In the genomic region with DNA sequence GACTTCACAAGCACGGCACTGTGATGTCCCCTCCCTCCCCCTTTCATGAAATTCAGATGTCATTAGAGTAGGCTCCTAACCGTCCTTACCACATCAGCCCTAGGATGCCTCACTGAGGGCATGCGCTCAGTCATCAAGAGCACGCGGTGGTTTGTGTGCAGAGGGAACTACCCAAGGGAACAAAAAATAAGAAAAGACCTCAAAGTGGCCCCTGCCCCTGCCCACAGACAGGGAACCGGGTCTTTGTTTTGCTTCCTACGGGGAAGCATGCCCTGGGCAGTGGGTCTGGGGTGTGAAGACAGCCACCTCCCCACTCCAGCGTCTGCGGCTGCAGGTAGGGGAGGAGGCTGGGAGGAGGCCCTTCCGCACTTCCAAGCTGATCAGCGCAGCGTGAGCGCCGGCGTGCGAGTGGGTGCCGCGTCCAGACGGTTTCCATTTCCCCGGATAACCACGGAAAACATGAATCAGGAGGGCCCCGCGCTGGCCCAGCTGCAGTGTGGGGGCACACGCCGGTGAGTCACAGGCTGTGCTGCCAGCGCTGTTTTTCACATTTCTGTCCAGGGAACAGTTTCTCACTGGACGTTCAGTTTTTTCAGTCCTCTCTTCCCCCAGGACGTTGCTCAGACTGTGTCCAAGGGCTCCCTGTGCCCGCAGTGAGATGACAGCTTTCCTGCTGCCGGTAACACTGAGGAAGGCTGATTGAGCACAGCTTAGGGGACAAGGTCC, we compare ENCODE assay signal across 10 cellular contexts.
A peak's percentile ranks its signal among the peaks of the same experiment; 100 is the strongest.
DNase-seq lines count a peak whose midpoint lies in the region; ATAC-seq and TF ChIP-seq lines count a peak whose summit lies in the region.
"Had no signal": no experiment of that assay in that cellular context is flagged by ENCODE, and none has a peak within 500 bp of the region (broad histone marks: within the 10 kb centered on the region; RNA-seq: fewer than 3 reads in every experiment).

No MANE protein-coding gene starts in this region.

- H3K9me3 Mint-ChIP-seq in activated CD4-positive, alpha-beta T cell treated with anti-CD3 and anti-CD28 coated beads, Interleukin-2, amount 10 ng/mL, durations not matched to agents 24 days and 14 days, result peaks cover 7% of the 10 kb centered on the region
- H3K9me3 Mint-ChIP-seq: activated B cell treated with CpG ODN at 0.5 μM for 24 hours had no signal

- H3K4me3 Mint-ChIP-seq in activated CD4-positive, alpha-beta T cell treated with anti-CD3 and anti-CD28 coated beads, Interleukin-2, amount 10 ng/mL, durations not matched to agents 24 days and 14 days, result peak overlapping the region; percentile 21
- H3K4me3 Mint-ChIP-seq: activated B cell treated with CpG ODN at 0.5 μM for 24 hours, nephron had no signal

- intact Hi-C loops in activated CD4-positive, alpha-beta T cell treated with anti-CD3 and anti-CD28 coated beads, Interleukin-2, amount 10 ng/mL, durations not matched to agents 24 days and 14 days (cut with micrococcal nuclease), result loop anchor here (5.0 kb wide), 1 partner anchor 71 kb away; no protein-coding TSS in a partner anchor

- TF ChIP-seq CTCF in foreskin fibroblast (IDR thresholded peaks at IDR 0.05; ENCODE audit: low read depth, low read length), result no peak

- peak; percentile 32 for DNase-seq in COLO829 (ENCODE audit: low spot score)
- peak; percentile 64 for DNase-seq in activated CD4-positive, alpha-beta T cell treated with anti-CD3 and anti-CD28 coated beads, Interleukin-2, amount 10 ng/mL, durations not matched to agents 24 days and 14 days
- peak; percentile 97 to 99 for DNase-seq in foreskin fibroblast
- peak; percentile 73 for DNase-seq in stimulated activated CD4-positive, alpha-beta T cell treated with anti-CD3 and anti-CD28 coated beads, Interleukin-1b, Interleukin-23, amount 100 ng/mL, for 48 hours
- DNase-seq in NCI-H1092 treated with DMSO at 0.1 percent for 48 hours (lab: John Stamatoyannopoulos, UW), result no peak
- DNase-seq: activated B cell treated with CpG ODN at 0.5 μM for 24 hours had no signal

- no peak for ATAC-seq in GM18858 (IDR thresholded peaks at IDR 0.05; ENCODE audit: unreplicated experiment)
- ATAC-seq in HG02981 (IDR thresholded peaks at IDR 0.05; ENCODE audit: unreplicated experiment), result no peak
- no peak for ATAC-seq in HG03565 (IDR thresholded peaks at IDR 0.05; ENCODE audit: unreplicated experiment)

- peaks cover 28% of the 10 kb centered on the region for H3K4me1 Mint-ChIP-seq in activated CD4-positive, alpha-beta T cell treated with anti-CD3 and anti-CD28 coated beads, Interleukin-2, amount 10 ng/mL, durations not matched to agents 24 days and 14 days
- H3K4me1 Mint-ChIP-seq: activated B cell treated with CpG ODN at 0.5 μM for 24 hours had no signal

- H3K4me3 ChIP-seq in foreskin fibroblast (ENCODE audit: low read depth in 1 of 2, low read length in 2 of 2), result peak overlapping the region in 1 of 2 donors; percentile 3

- H3K27ac Mint-ChIP-seq in activated CD4-positive, alpha-beta T cell treated with anti-CD3 and anti-CD28 coated beads, Interleukin-2, amount 10 ng/mL, durations not matched to agents 24 days and 14 days, result peak overlapping the region; percentile 91
- H3K27ac Mint-ChIP-seq: activated B cell treated with CpG ODN at 0.5 μM for 24 hours, nephron had no signal

- H3K36me3 Mint-ChIP-seq in activated CD4-positive, alpha-beta T cell treated with anti-CD3 and anti-CD28 coated beads, Interleukin-2, amount 10 ng/mL, durations not matched to agents 24 days and 14 days (ENCODE audit: low read depth), result no peaks in the 10 kb centered on the region

- H3K27me3 Mint-ChIP-seq in activated CD4-positive, alpha-beta T cell treated with anti-CD3 and anti-CD28 coated beads, Interleukin-2, amount 10 ng/mL, durations not matched to agents 24 days and 14 days, result no peaks in the 10 kb centered on the region
